In the genomic region with DNA sequence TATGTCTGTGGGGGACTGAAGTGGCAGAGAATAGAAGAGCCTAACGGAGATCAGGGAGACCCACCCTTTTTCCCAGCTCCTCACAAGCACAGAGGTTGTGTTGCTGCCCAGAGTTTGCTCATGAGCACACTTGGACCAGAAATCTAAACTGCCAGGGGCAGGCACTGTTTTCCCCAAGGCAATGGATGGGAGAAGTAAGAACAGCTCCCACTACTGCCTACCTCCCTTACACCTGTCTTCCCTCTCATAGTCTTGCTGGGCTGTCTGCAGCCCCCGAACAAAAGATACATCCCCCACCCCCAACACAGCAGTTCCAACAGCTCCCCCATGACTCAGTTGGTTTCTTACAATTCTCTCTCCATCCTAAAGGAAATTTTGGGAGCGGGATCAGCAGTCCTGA, we compare ENCODE assay signal across 31 cellular contexts. TPM values are rescaled to one million over a fixed set of nuclear protein-coding genes. Genes with fewer than 3 reads are reported as not detected.
"Had no signal": no experiment of that assay in that cellular context is flagged by ENCODE, and none has a peak within 500 bp of the region (broad histone marks: within the 10 kb centered on the region; RNA-seq: fewer than 3 reads in every experiment).

No MANE protein-coding gene starts in this region.

- H3K9ac ChIP-seq: parathyroid adenoma had no signal

- H3K27ac Mint-ChIP-seq: mesothelial cell of epicardium, nephron, type B pancreatic cell had no signal

- H3K27me3 Mint-ChIP-seq: naive B cell, type B pancreatic cell had no signal

- H3K4me1 Mint-ChIP-seq: naive B cell had no signal

- H2AFZ ChIP-seq: parathyroid adenoma had no signal

- H3K4me1 ChIP-seq: foreskin keratinocyte, left lung, parathyroid adenoma, prostate gland had no signal

- H3K27me3 ChIP-seq: esophagus muscularis mucosa, foreskin keratinocyte, gastroesophageal sphincter, heart left ventricle, left lung, neutrophil, right atrium auricular region, stomach, tibial artery had no signal

- H3K4me3 Mint-ChIP-seq: mesothelial cell of epicardium, nephron, type B pancreatic cell had no signal

- DNase-seq: dermis blood vessel endothelial cell; effector memory CD4-positive, alpha-beta T cell; foreskin keratinocyte; heart left ventricle; hippocampal formation; left cardiac atrium; left lung; mesenchymal stem cell; mucosa of descending colon; naive B cell; stimulated activated CD4-positive, alpha-beta T cell treated with anti-CD3 and anti-CD28 coated beads, Interleukin-12 subunit alpha, Interleukin-12 subunit beta, amount 100 ng/mL, for 4 hours; stimulated activated CD4-positive, alpha-beta T cell treated with anti-CD3 and anti-CD28 coated beads, Interleukin-1b, Interleukin-23, amount 100 ng/mL, for 48 hours; stimulated activated CD4-positive, alpha-beta T cell treated with anti-CD3 and anti-CD28 coated beads, Interleukin-4, amount 100 ng/mL, for 1 hour; stimulated activated CD8-positive, alpha-beta memory T cell treated with anti-CD3 and anti-CD28 coated beads, Interleukin-4, amount 100 ng/mL, for 48 hours; stimulated activated naive CD4-positive, alpha-beta T cell treated with Interleukin-2 at 50 U/mL for 16 hours; stomach; tibial artery had no signal

- H3K9me3 Mint-ChIP-seq: nephron, type B pancreatic cell had no signal

- H3K9me3 ChIP-seq: esophagus muscularis mucosa, gastroesophageal sphincter, left lung, mucosa of descending colon, neutrophil, prostate gland, right atrium auricular region, tibial artery had no signal

- H3K36me3 Mint-ChIP-seq: type B pancreatic cell had no signal

- ATAC-seq: foreskin keratinocyte, gastroesophageal sphincter, heart left ventricle, left cardiac atrium, left lung, mucosa of descending colon, sciatic nerve had no signal

- H3K4me3 ChIP-seq: coronary artery, esophagus muscularis mucosa, gastroesophageal sphincter, heart left ventricle, left lung, mucosa of descending colon, prostate gland, right atrium auricular region, smooth muscle cell, stomach, tibial artery had no signal

- H3K27ac ChIP-seq: coronary artery, esophagus muscularis mucosa, foreskin keratinocyte, gastroesophageal sphincter, heart left ventricle, left lung, neutrophil, parathyroid adenoma, prostate gland, right atrium auricular region, stomach, tibial artery had no signal

- H3K4me2 ChIP-seq: smooth muscle cell had no signal

- H3K36me3 ChIP-seq: heart left ventricle, left lung, neutrophil, prostate gland, right atrium auricular region had no signal

- H3K79me2 ChIP-seq: parathyroid adenoma had no signal

RNA-seq across cellular contexts. Expression of a gene that starts 48.1 kb away (rescaled TPM):
- total RNA-seq: kidney epithelial cell had no signal
- polyA plus RNA-seq: endothelial cell of umbilical vein had no signal
